ENCODE assay signal across 7 cellular contexts in the genomic region with DNA sequence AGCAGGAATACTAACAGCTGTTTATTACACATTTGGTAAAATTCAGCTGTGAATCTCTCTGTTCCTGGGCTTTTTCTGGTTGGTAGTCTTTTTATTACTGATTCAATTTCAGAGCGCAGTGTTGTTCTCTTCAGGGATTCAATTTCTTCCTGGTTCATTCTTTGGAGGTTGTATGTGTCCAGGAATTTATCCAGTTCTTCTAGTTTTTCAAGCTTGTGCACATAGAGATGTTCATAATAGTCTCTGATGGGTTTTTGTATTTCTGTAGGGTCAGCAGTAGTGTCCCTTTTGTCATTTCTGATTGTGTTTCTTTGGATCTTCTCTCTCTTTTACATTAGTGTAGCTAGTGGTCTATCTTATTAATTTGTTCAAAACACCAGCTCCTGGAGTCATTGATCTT. TPM values are rescaled to one million over a fixed set of nuclear protein-coding genes. Genes with fewer than 3 reads are reported as not detected.
"Had no signal": no experiment of that assay in that cellular context is flagged by ENCODE, and none has a peak within 500 bp of the region (broad histone marks: within the 10 kb centered on the region; RNA-seq: fewer than 3 reads in every experiment).

No MANE protein-coding gene starts in this region.

- H3K4me3 ChIP-seq: GM12878 had no signal

- FAIRE-seq: GM12878, GM12891, GM12892, GM18507, GM19239 had no signal

- ATAC-seq: GM12878 had no signal

- DNase-seq: GDM1, GF-D8 had no signal

RNA-seq across cellular contexts. Expression of a gene that starts 9.1 kb away (rescaled TPM):
- total RNA-seq: GM12878 had no signal
- polyA plus RNA-seq: GM12878 had no signal

RNA-seq across cellular contexts. Expression of a gene that starts 16.6 kb away (rescaled TPM):
- total RNA-seq: GM12878 had no signal
- polyA plus RNA-seq: GM12878 had no signal

RNA-seq across cellular contexts. Expression of a gene that starts 26.9 kb away (rescaled TPM):
- total RNA-seq: GM12878 had no signal
- polyA plus RNA-seq: GM12878 had no signal

RNA-seq across cellular contexts. Expression of a gene that starts 53.0 kb away (rescaled TPM):
- total RNA-seq: GM12878 had no signal
- polyA plus RNA-seq: GM12878 had no signal

RNA-seq across cellular contexts. Expression of a gene that starts 54.2 kb away (rescaled TPM):
- total RNA-seq: GM12878 had no signal
- polyA plus RNA-seq: GM12878 had no signal
